In the genomic region with DNA sequence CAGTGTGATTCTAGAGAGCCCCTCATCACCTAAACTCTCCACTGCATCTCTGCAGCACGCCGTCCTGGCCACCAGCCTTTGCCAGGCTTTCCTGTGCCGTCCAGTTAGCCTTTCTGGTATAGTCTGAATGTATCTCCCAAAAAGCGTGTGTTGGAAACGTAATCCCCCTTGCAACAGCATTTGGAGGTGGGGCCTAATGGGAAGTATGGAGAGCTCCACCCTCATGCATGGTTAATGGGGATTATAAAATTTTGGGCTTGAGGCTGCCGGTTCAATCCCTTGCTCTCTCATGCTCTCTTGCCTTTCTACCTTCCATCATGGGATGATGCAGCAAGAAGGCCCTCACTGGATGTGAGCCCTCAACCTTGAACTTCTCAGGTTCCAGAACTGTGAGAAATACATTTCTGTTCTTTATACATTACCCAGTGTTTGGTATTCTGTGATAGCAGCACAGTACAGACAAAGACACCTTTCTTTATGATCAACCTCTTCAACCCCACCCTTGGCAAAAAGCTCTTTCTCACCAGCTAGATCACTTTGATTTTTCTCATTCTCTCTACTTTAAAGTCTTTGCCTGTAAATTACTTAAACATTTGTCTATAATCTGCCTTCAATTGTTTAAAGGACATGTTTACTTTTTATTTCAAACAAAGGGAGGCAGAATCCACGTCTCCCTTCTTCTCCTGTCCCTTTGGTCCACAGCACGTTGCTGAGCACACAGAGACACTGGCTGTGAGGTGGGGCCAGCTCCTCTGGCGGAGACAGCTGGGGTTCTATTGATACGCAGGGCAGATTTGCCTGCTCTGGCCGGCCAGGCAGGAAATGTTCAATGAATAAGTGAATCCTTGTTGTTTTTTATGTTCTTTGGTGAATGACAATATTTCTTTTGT, we compare ENCODE assay signal across 23 cellular contexts. TPM values are rescaled to one million over a fixed set of nuclear protein-coding genes. Genes with fewer than 3 reads are reported as not detected.
A peak's percentile ranks its signal among the peaks of the same experiment; 100 is the strongest.
DNase-seq lines count a peak whose midpoint lies in the region; ATAC-seq and TF ChIP-seq lines count a peak whose summit lies in the region.
"Had no signal": no experiment of that assay in that cellular context is flagged by ENCODE, and none has a peak within 500 bp of the region (broad histone marks: within the 10 kb centered on the region; RNA-seq: fewer than 3 reads in every experiment).

No MANE protein-coding gene starts in this region.

- no peak for TF ChIP-seq CTCF in natural killer cell (IDR thresholded peaks at IDR 0.05)

- POLR2A ChIA-PET in CD8-positive, alpha-beta memory T cell (lab: Charles Lee): no interaction called here

- peaks cover 23% of the 10 kb centered on the region for H3K4me1 ChIP-seq in SJSA1 (replicated peaks)
- no peaks in the 10 kb centered on the region for H3K4me1 ChIP-seq in CD8-positive, alpha-beta memory T cell (ENCODE audit: insufficient read depth, low read length)
- H3K4me1 ChIP-seq: pancreas, right atrium auricular region had no signal

- H3K4me3 Mint-ChIP-seq in natural killer cell treated with Interleukin-12 subunit alpha and Interleukin-12 subunit beta and Interleukin-15 and Interleukin-18, amount 100 ng/mL, for 72 hours: no peak overlapping the region
- H3K4me3 Mint-ChIP-seq in natural killer cell: no peak overlapping the region
- no peak overlapping the region for H3K4me3 Mint-ChIP-seq in CD8-positive, alpha-beta memory T cell
- H3K4me3 Mint-ChIP-seq: activated B cell treated with CpG ODN at 0.5 μM for 24 hours; activated CD4-positive, alpha-beta memory T cell treated with anti-CD3 and anti-CD28 coated beads, Interleukin-2, amount 10 ng/mL, durations not matched to agents 7 days and 5 days; CD14-positive monocyte; naive thymus-derived CD8-positive, alpha-beta T cell had no signal

- H3K27ac Mint-ChIP-seq in natural killer cell treated with Interleukin-12 subunit alpha and Interleukin-12 subunit beta and Interleukin-15 and Interleukin-18, amount 100 ng/mL, for 72 hours: peak overlapping the region; percentile 22 to 46
- peak overlapping the region in 1 of 2 donors; percentile 67 for H3K27ac Mint-ChIP-seq in natural killer cell
- no peak overlapping the region for H3K27ac Mint-ChIP-seq in CD8-positive, alpha-beta memory T cell
- H3K27ac Mint-ChIP-seq: activated B cell treated with CpG ODN at 0.5 μM for 24 hours; activated CD4-positive, alpha-beta memory T cell treated with anti-CD3 and anti-CD28 coated beads, Interleukin-2, amount 10 ng/mL, durations not matched to agents 7 days and 5 days had no signal

- CTCF ChIA-PET in CD8-positive, alpha-beta memory T cell (lab: Charles Lee): interaction anchor here (1.2 to 1.3 kb wide), 2 partner anchors 34 to 317 kb away, joined by 3 to 5 read pairs; no protein-coding TSS in a partner anchor

- peaks cover 10 to 23% of the 10 kb centered on the region in 2 donors for H3K4me1 Mint-ChIP-seq in natural killer cell treated with Interleukin-12 subunit alpha and Interleukin-12 subunit beta and Interleukin-15 and Interleukin-18, amount 100 ng/mL, for 72 hours (ENCODE audit: low read depth in 2 of 2)
- peaks cover 12 to 15% of the 10 kb centered on the region in 2 donors for H3K4me1 Mint-ChIP-seq in natural killer cell
- H3K4me1 Mint-ChIP-seq in CD8-positive, alpha-beta memory T cell: peaks cover 0 to 2% (median 0%) of the 10 kb centered on the region in 3 donors
- H3K4me1 Mint-ChIP-seq: activated B cell treated with CpG ODN at 0.5 μM for 24 hours; activated CD4-positive, alpha-beta memory T cell treated with anti-CD3 and anti-CD28 coated beads, Interleukin-2, amount 10 ng/mL, durations not matched to agents 7 days and 5 days; naive thymus-derived CD8-positive, alpha-beta T cell had no signal

- peaks cover 22% of the 10 kb centered on the region for H3K36me3 Mint-ChIP-seq in natural killer cell treated with Interleukin-12 subunit alpha and Interleukin-12 subunit beta and Interleukin-15 and Interleukin-18, amount 100 ng/mL, for 72 hours
- H3K36me3 Mint-ChIP-seq in natural killer cell: peaks cover 14% of the 10 kb centered on the region
- peaks cover 15 to 26% (median 23%) of the 10 kb centered on the region in 3 donors for H3K36me3 Mint-ChIP-seq in CD8-positive, alpha-beta memory T cell

- no peak for ATAC-seq in natural killer cell treated with Interleukin-12 subunit alpha and Interleukin-12 subunit beta and Interleukin-15 and Interleukin-18, amount 100 ng/mL, for 72 hours
- ATAC-seq in natural killer cell (no peak), GM18909 (IDR thresholded peaks at IDR 0.05; ENCODE audit: poor library complexity, unreplicated experiment) (no peak)
- ATAC-seq: left colon; naive thymus-derived CD8-positive, alpha-beta T cell; pancreas had no signal

- no peaks in the 10 kb centered on the region for H3K27me3 ChIP-seq in SJSA1 (replicated peaks)
- H3K27me3 ChIP-seq in MG63: no peaks in the 10 kb centered on the region
- no peaks in the 10 kb centered on the region for H3K27me3 ChIP-seq in CD8-positive, alpha-beta memory T cell (ENCODE audit: insufficient read depth, low read length, poor library complexity, severe bottlenecking)
- H3K27me3 ChIP-seq: pancreas, right atrium auricular region had no signal

- H3K9me3 Mint-ChIP-seq in natural killer cell treated with Interleukin-12 subunit alpha and Interleukin-12 subunit beta and Interleukin-15 and Interleukin-18, amount 100 ng/mL, for 72 hours: no peaks in the 10 kb centered on the region
- H3K9me3 Mint-ChIP-seq in natural killer cell: no peaks in the 10 kb centered on the region
- H3K9me3 Mint-ChIP-seq in CD8-positive, alpha-beta memory T cell: peaks cover 5 to 21% (median 8%) of the 10 kb centered on the region in 5 donors
- H3K9me3 Mint-ChIP-seq: activated CD4-positive, alpha-beta memory T cell treated with anti-CD3 and anti-CD28 coated beads, Interleukin-2, amount 10 ng/mL, durations not matched to agents 7 days and 5 days had no signal

- intact Hi-C loops in natural killer cell (cut with micrococcal nuclease): no loop called here

- peak overlapping the region; percentile 15; the same call in 1 of the 2 replicates for H3K27ac ChIP-seq in SJSA1
- no peak overlapping the region for H3K27ac ChIP-seq in CD8-positive, alpha-beta memory T cell (ENCODE audit: low read depth, low read length)
- H3K27ac ChIP-seq: pancreas, right atrium auricular region had no signal

- no peak for DNase-seq in natural killer cell treated with Interleukin-12 subunit alpha and Interleukin-12 subunit beta and Interleukin-15 and Interleukin-18, amount 100 ng/mL, for 72 hours (ENCODE audit: low spot score)
- DNase-seq in natural killer cell: no peak
- peak in 1 of 2 experiments; percentile 19 for DNase-seq in SJSA1 (ENCODE audit: low read depth in 1 of 2, low spot score in 2 of 2)
- peak; percentile 47 for DNase-seq in iPS-NIHi11 (ENCODE audit: low spot score)
- DNase-seq in MG63: no peak
- no peak for DNase-seq in CD8-positive, alpha-beta memory T cell
- DNase-seq in NK-92 treated with Interleukin-12 subunit alpha and Interleukin-12 subunit beta, amount 100 ng/mL, for 24 hours (lab: John Stamatoyannopoulos, UW): no peak
- DNase-seq: activated B cell treated with CpG ODN at 0.5 μM for 24 hours; activated CD4-positive, alpha-beta memory T cell treated with anti-CD3 and anti-CD28 coated beads, Interleukin-2, amount 10 ng/mL, durations not matched to agents 7 days and 5 days; activated T-cell treated with anti-CD3 and anti-CD28 coated beads for 4 hours; amygdala; DMS 273 treated with DMSO at 0.1 percent for 48 hours; GDM1; left colon; naive thymus-derived CD8-positive, alpha-beta T cell; NCI-H1105 treated with DMSO at 0.1 percent for 48 hours; NCI-H2081 treated with DMSO at 0.1 percent for 48 hours; pancreas; RPMI8226; T-helper 9 cell had no signal

- H3K9me3 ChIP-seq in SJSA1 (replicated peaks): no peaks in the 10 kb centered on the region
- H3K9me3 ChIP-seq in MG63: no peaks in the 10 kb centered on the region
- no peaks in the 10 kb centered on the region for H3K9me3 ChIP-seq in CD8-positive, alpha-beta memory T cell (ENCODE audit: low read length)
- H3K9me3 ChIP-seq: pancreas had no signal

- no peaks in the 10 kb centered on the region for H3K27me3 Mint-ChIP-seq in natural killer cell treated with Interleukin-12 subunit alpha and Interleukin-12 subunit beta and Interleukin-15 and Interleukin-18, amount 100 ng/mL, for 72 hours
- H3K27me3 Mint-ChIP-seq in natural killer cell (ENCODE audit: low read depth in 2 of 2): no peaks in the 10 kb centered on the region
- H3K27me3 Mint-ChIP-seq in CD8-positive, alpha-beta memory T cell: no peaks in the 10 kb centered on the region
- H3K27me3 Mint-ChIP-seq: activated B cell treated with CpG ODN at 0.5 μM for 24 hours; activated CD4-positive, alpha-beta memory T cell treated with anti-CD3 and anti-CD28 coated beads, Interleukin-2, amount 10 ng/mL, durations not matched to agents 7 days and 5 days; naive thymus-derived CD8-positive, alpha-beta T cell had no signal

- H3K36me3 ChIP-seq in SJSA1 (peaks cover 11% of the 10 kb centered on the region), MG63 (no peaks in the 10 kb centered on the region)
- no peaks in the 10 kb centered on the region for H3K36me3 ChIP-seq in CD8-positive, alpha-beta memory T cell (ENCODE audit: insufficient read depth, low read length)
- H3K36me3 ChIP-seq: pancreas, right atrium auricular region had no signal

- H3K4me3 ChIP-seq in SJSA1 (no peak overlapping the region), MG63 (no peak overlapping the region)
- no peak overlapping the region for H3K4me3 ChIP-seq in CD8-positive, alpha-beta memory T cell (ENCODE audit: low read length)
- H3K4me3 ChIP-seq: pancreas, right atrium auricular region had no signal

RNA-seq across cellular contexts. Expression of a gene that starts 53.1 kb away (rescaled TPM):
- 10 to 100 TPM; 59.9 to 81.3 TPM for total RNA-seq in natural killer cell treated with Interleukin-12 subunit alpha and Interleukin-12 subunit beta and Interleukin-15 and Interleukin-18, amount 100 ng/mL, for 72 hours
- total RNA-seq in natural killer cell: 100 to 1,000 TPM; 106 to 110 (median 107) TPM
- total RNA-seq in SJSA1 (2014; rRNA removed; shearing (Covaris generic)): 13.3 and 27.8 TPM in 2 replicates
- 8.9 and 9.3 TPM in 2 replicates for total RNA-seq in MG63 (2014; rRNA removed; shearing (Covaris generic); ENCODE audit: low replicate concordance)
- total RNA-seq in CD8-positive, alpha-beta memory T cell: 10 to 100 TPM; 39.9 to 41.0 TPM
- 40.2 TPM for polyA plus RNA-seq in CD8-positive, alpha-beta memory T cell

Comparison
In these comparisons a context has a peak if more than half of its experiments do, and no peak if none do; other contexts are left out.
1. H3K27ac Mint-ChIP-seq: peak in natural killer cell treated with Interleukin-12 subunit alpha and Interleukin-12 subunit beta and Interleukin-15 and Interleukin-18, amount 100 ng/mL, for 72 hours (2 of 2); none in CD8-positive, alpha-beta memory T cell (0 of 8).